In the genomic region with DNA sequence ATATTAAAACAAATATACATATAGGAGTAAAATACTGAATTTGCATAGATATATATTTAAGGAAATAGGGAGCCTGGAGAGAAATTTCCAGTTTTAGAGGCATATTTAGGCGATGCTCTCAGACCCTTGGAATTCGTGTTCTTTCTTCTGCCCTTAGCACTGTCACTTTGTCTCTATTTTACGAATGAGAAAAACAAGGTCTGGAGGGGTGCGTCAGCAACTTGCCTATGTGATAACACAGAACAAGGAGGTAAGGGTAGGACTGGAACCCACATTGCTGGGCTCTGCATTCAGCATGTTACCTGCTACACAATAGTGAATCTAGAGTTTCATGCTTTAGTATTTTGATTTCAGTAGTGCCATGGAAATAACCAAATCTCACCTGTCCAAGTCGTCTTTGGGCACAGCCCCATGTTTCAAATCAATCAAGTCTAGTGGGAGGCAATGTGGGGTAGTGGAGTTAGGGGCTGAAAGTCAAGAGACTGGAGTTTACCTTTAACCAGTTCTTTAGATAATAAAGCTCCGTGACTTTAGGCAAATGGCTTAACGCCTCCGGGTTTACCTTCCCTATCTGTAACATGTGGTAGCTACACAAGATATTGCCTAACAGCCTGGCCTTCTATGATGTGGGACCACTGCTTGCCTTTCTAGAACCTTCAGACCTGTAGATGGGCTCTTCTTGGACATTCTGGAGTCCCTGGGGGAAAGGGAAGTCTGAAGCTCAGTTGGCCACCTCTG, we compare ENCODE assay signal across 12 cellular contexts. TPM values are rescaled to one million over a fixed set of nuclear protein-coding genes. Genes with fewer than 3 reads are reported as not detected.
DNase-seq lines count a peak whose midpoint lies in the region; ATAC-seq, FAIRE-seq and TF ChIP-seq lines count a peak whose summit lies in the region.
"Had no signal": no experiment of that assay in that cellular context is flagged by ENCODE, and none has a peak within 500 bp of the region (broad histone marks: within the 10 kb centered on the region; RNA-seq: fewer than 3 reads in every experiment).

No MANE protein-coding gene starts in this region.

- no peak overlapping the region for H2AK9ac ChIP-seq in IMR-90 (replicated peaks; ENCODE audit: low read depth, low read length, poor library complexity)

- BruUV-seq in IMR-90 (replicated peaks; lab: Mats Ljungman, UMichigan) = no TSS peak
- no TSS peak for BruUV-seq in K562 (replicated peaks; lab: Mats Ljungman, UMichigan)

- H3K4me3 ChIP-seq in BLaER1 (no peak overlapping the region), IMR-90 (ENCODE audit: insufficient read depth, low read depth, low read length) (no peak overlapping the region), K562 (no peak overlapping the region), gastrocnemius medialis (no peak overlapping the region)

- no peak overlapping the region for H2BK20ac ChIP-seq in IMR-90 (ENCODE audit: low read depth, low read length)

- dilution Hi-C loops in IMR-90 (cut with HindIII; ENCODE audit: low sequenced_read_pairs, unreplicated experiment) = no loop called here

- intact Hi-C loops in IMR-90 (cut with micrococcal nuclease) = no loop called here
- intact Hi-C loops in K562 (cut with micrococcal nuclease) = loop anchor here (5.0 to 10.0 kb wide), 2 partner anchors 47 to 215 kb away; a partner anchor contains a TSS
- intact Hi-C loops in gastrocnemius medialis (cut with DNase I; ENCODE audit: low total_unique reads) = no loop called here

- H3K4me1 ChIP-seq in BLaER1 (peaks cover 45% of the 10 kb centered on the region), IMR-90 (ENCODE audit: control insufficient read depth, insufficient read depth, low read length) (peaks cover 16% of the 10 kb centered on the region), K562 (replicated peaks in 1 of 2; ENCODE audit: control insufficient read depth in 2 of 2, insufficient read depth in 2 of 2, low read length in 2 of 2) (peaks cover 16 to 27% of the 10 kb centered on the region in 2 experiments; a peak in 4 of 5 replicates), gastrocnemius medialis (peaks cover 51% of the 10 kb centered on the region in 2 donors)

- H2BK5ac ChIP-seq in IMR-90 (ENCODE audit: low read depth, low read length, poor library complexity, severe bottlenecking) = no peak overlapping the region

- H2BK15ac ChIP-seq in IMR-90 (ENCODE audit: low read depth, low read length) = 0 out of 3 replicates have a peak overlapping the region, but pooled peaks have one; percentile 21

- TF ChIP-seq POLR2A in IMR-90 (IDR thresholded peaks at IDR 0.05; ENCODE audit: low read depth, low read length) (no peak), K562 (conservative IDR thresholded peaks at IDR 0.05) (no peak), gastrocnemius medialis (IDR thresholded peaks at IDR 0.05) (no peak)

- H3K9me1 ChIP-seq in IMR-90 (ENCODE audit: insufficient read depth, low read length) (peaks cover 16% of the 10 kb centered on the region), K562 (ENCODE audit: control insufficient read depth, insufficient read depth, low read length) (no peaks in the 10 kb centered on the region)

- no peaks in the 10 kb centered on the region for H3K79me1 ChIP-seq in IMR-90 (ENCODE audit: low read depth in 1 of 2, low read length in 2 of 2)

- H2AFZ ChIP-seq in IMR-90 (replicated peaks; ENCODE audit: low read length, poor library complexity) (no peak overlapping the region), K562 (ENCODE audit: low read depth, low read length) (peak overlapping the region; percentile 37)

- no peak overlapping the region for H4K8ac ChIP-seq in IMR-90 (ENCODE audit: low read depth in 2 of 2, low read length in 2 of 2)

- no peak overlapping the region for H4K91ac ChIP-seq in IMR-90 (ENCODE audit: insufficient read depth, low read depth, low read length)

- POLR2A ChIA-PET in IMR-90 (lab: Charles Lee; ENCODE audit: unreplicated experiment) = no interaction called here
- POLR2A ChIA-PET in K562 (lab: Yijun Ruan, JAX) = interaction anchor here (2.3 kb wide), 1 partner anchor 46 kb away, joined by 9 read pairs; no protein-coding TSS in a partner anchor

- H2AK5ac ChIP-seq in IMR-90 (ENCODE audit: low read depth, low read length) = peak overlapping the region; percentile 13; the same call in 1 of the 2 replicates

- in situ Hi-C loops in IMR-90 (cut with MboI; ENCODE audit: low sequenced_read_pairs) = loop anchor here (5.0 kb wide), 1 partner anchor 82 kb away; no protein-coding TSS in a partner anchor
- in situ Hi-C loops in K562 (cut with MboI) = no loop called here
- in situ Hi-C loops in gastrocnemius medialis (cut with MboI; ENCODE audit: low sequenced_read_pairs in 4 of 4) = no loop called here

- TF ChIP-seq RAD21 in IMR-90 (IDR thresholded peaks at IDR 0.05; ENCODE audit: low read length) (no peak), K562 (CRISPR knock-in tag; conservative IDR thresholded peaks at IDR 0.05 in 1 of 2, IDR thresholded peaks at IDR 0.05 in 1 of 2) (no peak)

- peak overlapping the region; percentile 7; the same call in 1 of the 2 replicates for H2BK120ac ChIP-seq in IMR-90 (ENCODE audit: low read depth, low read length)

- H3K4me2 ChIP-seq in BLaER1 (peak overlapping the region; percentile 73; the same call in 1 of the 2 replicates), IMR-90 (ENCODE audit: low read depth, low read length) (no peak overlapping the region), K562 (ENCODE audit: insufficient read depth, low read length) (no peak overlapping the region)

- no peak overlapping the region; the same call in 1 of the 2 replicates for H3K4ac ChIP-seq in IMR-90 (ENCODE audit: low read depth, low read length)

- H3K9me3 ChIP-seq in BLaER1 = no peaks in the 10 kb centered on the region
- no peaks in the 10 kb centered on the region for H3K9me3 ChIP-seq in IMR-90 (ENCODE audit: control insufficient read depth, insufficient read depth, low read length)
- H3K9me3 ChIP-seq in K562 (replicated peaks; ENCODE audit: control insufficient read depth, insufficient read depth, low read depth, low read length) = no peaks in the 10 kb centered on the region
- H3K9me3 ChIP-seq in gastrocnemius medialis = no peaks in the 10 kb centered on the region

- ATAC-seq in IMR-90 (ENCODE audit: low read depth) = no peak
- no peak for ATAC-seq in K562
- ATAC-seq in gastrocnemius medialis = no peak
- ATAC-seq: HCT116 had no signal

- no peaks in the 10 kb centered on the region for H3K27me3 ChIP-seq in BLaER1
- no peaks in the 10 kb centered on the region for H3K27me3 ChIP-seq in IMR-90 (ENCODE audit: control insufficient read depth, insufficient read depth, low read length)
- no peaks in the 10 kb centered on the region for H3K27me3 ChIP-seq in K562 (ENCODE audit: control insufficient read depth in 2 of 2, insufficient read depth in 2 of 2, low read length in 2 of 2)
- no peaks in the 10 kb centered on the region for H3K27me3 ChIP-seq in gastrocnemius medialis

- CTCF ChIA-PET in IMR-90 (lab: Yijun Ruan, JAX) (no interaction called here), K562 (lab: Yijun Ruan, JAX; ENCODE audit: low intra/inter-chr PET ratio) (no interaction called here)

- no peaks in the 10 kb centered on the region for H3K79me2 ChIP-seq in K562 (ENCODE audit: control insufficient read depth, insufficient read depth, low read length)

- H3K56ac ChIP-seq in IMR-90 (ENCODE audit: extremely low read depth, insufficient read depth, low read length) = no peak overlapping the region

- TF ChIP-seq CTCF in IMR-90 (conservative IDR thresholded peaks at IDR 0.05; ENCODE audit: low read depth, low read length) (no peak), K562 (IDR thresholded peaks at IDR 0.05 in 2 of 3, conservative IDR thresholded peaks at IDR 0.05 in 1 of 3; ENCODE audit: insufficient read depth in 2 of 3, low read depth in 1 of 3, low read length in 3 of 3) (no peak), gastrocnemius medialis (IDR thresholded peaks at IDR 0.05 in 4 of 5, conservative IDR thresholded peaks at IDR 0.05 in 1 of 5) (no peak)

- WGBS in IMR-90 (ENCODE audit: extremely low coverage in 2 of 2, insufficient read length in 1 of 2), 2 experiments = no CpG with 5 or more reads among the region's 8 CpGs
- 21% methylated on average over 8 of the region's 8 CpGs for whole genome bisulfite sequencing in K562 (ENCODE audit: insufficient coverage, low coverage, missing lambda C conversion rate)

- H3K9ac ChIP-seq in BLaER1 (no peak overlapping the region), IMR-90 (ENCODE audit: low read depth, low read length) (no peak overlapping the region), K562 (ENCODE audit: insufficient read depth in 1 of 2, low read depth in 2 of 2, low read length in 2 of 2) (no peak overlapping the region)

- no peak overlapping the region for H3K23ac ChIP-seq in IMR-90 (ENCODE audit: low read depth, low read length)

- no peak for TF ChIP-seq EP300 in K562 (IDR thresholded peaks at IDR 0.05; ENCODE audit: low read length)

- no peaks in the 10 kb centered on the region for H4K20me1 ChIP-seq in BLaER1
- no peaks in the 10 kb centered on the region for H4K20me1 ChIP-seq in IMR-90 (ENCODE audit: insufficient read depth, low read length)
- no peaks in the 10 kb centered on the region for H4K20me1 ChIP-seq in K562 (replicated peaks; ENCODE audit: control insufficient read depth, insufficient read depth, low read length)

- H3K14ac ChIP-seq in IMR-90 (replicated peaks; ENCODE audit: low read depth, low read length) = no peak overlapping the region

- no peak overlapping the region for H4K5ac ChIP-seq in IMR-90 (ENCODE audit: low read depth, low read length)

- H3K18ac ChIP-seq in IMR-90 (ENCODE audit: low read depth, low read length) = no peak overlapping the region

- H3K36me3 ChIP-seq in BLaER1 = no peaks in the 10 kb centered on the region
- no peaks in the 10 kb centered on the region for H3K36me3 ChIP-seq in IMR-90 (ENCODE audit: control insufficient read depth, insufficient read depth, low read length)
- H3K36me3 ChIP-seq in K562 (ENCODE audit: control insufficient read depth, insufficient read depth, low read length) = no peaks in the 10 kb centered on the region
- H3K36me3 ChIP-seq in gastrocnemius medialis = no peaks in the 10 kb centered on the region

- H3K27ac ChIP-seq in BLaER1 (no peak overlapping the region), IMR-90 (ENCODE audit: insufficient read depth, low read length) (no peak overlapping the region), K562 (ENCODE audit: extremely low read depth, low read depth, low read length) (no peak overlapping the region), gastrocnemius medialis (peak overlapping the region; percentile 55 to 95 (median 89))
- H3K27ac ChIP-seq: HL-60 had no signal

- FAIRE-seq in K562 (lab: Jason Lieb, UNC) = peak; percentile 32
- FAIRE-seq: A204.1 had no signal

- DNase-seq in IMR-90 (no peak), K562 (ENCODE audit: extremely low read depth in 1 of 4, low spot score in 3 of 4) (no peak), gastrocnemius medialis (no peak), NCI-H1048 (lab: John Stamatoyannopoulos, UW) (no peak), SW 1271 (lab: John Stamatoyannopoulos, UW) (no peak), SIG-M5 (lab: John Stamatoyannopoulos, UW) (no peak)
- DNase-seq: DMS53, GF-D8 had no signal

RNA-seq across cellular contexts. Expression of a gene that starts 44.8 kb away (rescaled TPM):
- 8.1 and 8.6 TPM in 2 replicates for total RNA-seq in IMR-90 (2012; rRNA removed)
- polyA plus RNA-seq in IMR-90 (2012; rRNA removed) = 10.8 and 12.1 TPM in 2 replicates
- polyA plus RNA-seq in IMR-90 (2012; cell fraction: cytosol; rRNA removed) = 7.4 and 13.3 TPM in 2 replicates
- 19.2 and 26.6 TPM in 2 replicates for polyA plus RNA-seq in IMR-90 (2012; cell fraction: nucleus; rRNA removed; ENCODE audit: low replicate concordance)
- 55.3 and 77.7 TPM in 2 replicates for total RNA-seq in K562 (2011; cell fraction: chromatin; rRNA removed; ENCODE audit: low replicate concordance)
- total RNA-seq in K562 (2011; cell fraction: nucleolus; rRNA removed) = 41.2 and 45.5 TPM in 2 replicates
- 42.5 and 52.8 TPM in 2 replicates for total RNA-seq in K562 (2011; cell fraction: nucleoplasm; rRNA removed)
- total RNA-seq in K562 (2014; rRNA removed) = 11.2 and 14.2 TPM in 2 replicates
- total RNA-seq in K562 (2014; rRNA removed; fragmentation: Illumina TruSeq; extraction: Trizol) = 7.1 and 7.8 TPM in 2 replicates
- total RNA-seq in K562 (2015; rRNA removed; fragmentation: Illumina TruSeq; extraction: Trizol) = 6.1 and 7.2 TPM in 2 replicates
- total RNA-seq in K562 (2021) = 17.3 and 17.9 TPM in 2 replicates
- 22.2 and 23.6 TPM in 2 replicates for polyA plus RNA-seq in K562 (2011; rRNA removed)
- polyA plus RNA-seq in K562 (2011; cell fraction: cytosol; rRNA removed) = 17.5 and 39.4 TPM in 2 replicates
- polyA plus RNA-seq in K562 (2011; cell fraction: nucleus; rRNA removed) = 47.3 and 74.7 TPM in 2 replicates
- polyA plus RNA-seq in K562 (2012) = 10.7 and 13.0 TPM in 2 replicates
- polyA plus RNA-seq in K562 (2014; fragmentation: Illumina TruSeq; extraction: Trizol) = 15.3 and 19.7 TPM in 2 replicates
- polyA plus RNA-seq in K562 (2014; fragmentation: Nextera tagmentation; extraction: Ambion mirVana) = 1 to 10 TPM; 4.4 to 6.0 TPM
- 12.8 and 13.4 TPM in 2 replicates for polyA plus RNA-seq in K562 (2014; rRNA removed)
- polyA minus RNA-seq in K562 (2011; rRNA and poly(A)+ RNA removed) = 13.6 and 15.4 TPM in 2 replicates
- polyA minus RNA-seq in K562 (2011; cell fraction: cytosol; rRNA and poly(A)+ RNA removed) = 12.5 and 18.0 TPM in 2 replicates
- 30.7 and 31.7 TPM in 2 replicates for polyA minus RNA-seq in K562 (2011; cell fraction: nucleus; rRNA and poly(A)+ RNA removed)
- total RNA-seq in gastrocnemius medialis = 100 to 1,000 TPM; 104 to 185 (median 112) TPM

Comparison
In these comparisons a context has a peak if more than half of its experiments do, and no peak if none do; other contexts are left out.
1. H3K27ac ChIP-seq: peak in gastrocnemius medialis (4 of 4); none in BLaER1 (single experiment), IMR-90 (single experiment) and K562 (single experiment).